Comparison of ENCODE assay signal across 25 cellular contexts in genomic region chr20:41927655-41928054, GRCh38.
"Had no signal": no experiment of that assay in that cellular context is flagged by ENCODE, and none has a peak within 500 bp of the region (broad histone marks: within the 10 kb centered on the region; RNA-seq: fewer than 3 reads in every experiment).

No MANE protein-coding gene starts in this region.

- ATAC-seq: left colon; lower lobe of right lung; natural killer cell; right lobe of liver; stimulated activated naive CD8-positive, alpha-beta T cell treated with anti-CD3 and anti-CD28 coated beads, Interleukin-15, amount 100 ng/mL, for 72 hours had no signal

- H3K4me1 ChIP-seq: left ventricle myocardium inferior, lower lobe of right lung, right lobe of liver, thyroid gland, vagina had no signal

- DNase-seq: cortex of kidney; effector CD4-positive, alpha-beta T cell; esophagus squamous epithelium; hypothalamus; immature natural killer cell; islet precursor cell; kidney glomerular epithelial cell; left colon; left ventricle myocardium inferior; lower lobe of right lung; natural killer cell; right lobe of liver; small intestine; stimulated activated CD4-positive, alpha-beta T cell treated with anti-CD3 and anti-CD28 coated beads, Interleukin-15, amount 100 ng/mL, for 24 hours; stimulated activated CD4-positive, alpha-beta T cell treated with anti-CD3 and anti-CD28 coated beads, Interleukin-4, amount 100 ng/mL, for 1 hour; stimulated activated CD8-positive, alpha-beta memory T cell treated with anti-CD3 and anti-CD28 coated beads, Interleukin-4, amount 100 ng/mL, for 48 hours; stimulated activated naive CD4-positive, alpha-beta T cell; stimulated activated naive CD8-positive, alpha-beta T cell treated with anti-CD3 and anti-CD28 coated beads, Interleukin-15, amount 100 ng/mL, for 72 hours; thyroid gland; trophoblast cell had no signal

- H3K4me1 Mint-ChIP-seq: immature natural killer cell; natural killer cell; neural crest cell; stimulated activated naive CD8-positive, alpha-beta T cell treated with anti-CD3 and anti-CD28 coated beads, Interleukin-15, amount 100 ng/mL, for 72 hours had no signal

- H3K27ac ChIP-seq: epithelial cell of prostate, esophagus squamous epithelium, left ventricle myocardium inferior, lower lobe of right lung, parathyroid adenoma, right lobe of liver, thyroid gland, vagina had no signal

- H3K36me3 ChIP-seq: esophagus squamous epithelium, left ventricle myocardium inferior, lower lobe of right lung, right lobe of liver, thyroid gland, vagina had no signal

- H3K27ac Mint-ChIP-seq: immature natural killer cell; natural killer cell; progenitor cell of endocrine pancreas; stimulated activated naive CD8-positive, alpha-beta T cell treated with anti-CD3 and anti-CD28 coated beads, Interleukin-15, amount 100 ng/mL, for 72 hours had no signal

- H2AFZ ChIP-seq: parathyroid adenoma had no signal

- H3K4me3 Mint-ChIP-seq: immature natural killer cell; natural killer cell; neural crest cell; stimulated activated naive CD8-positive, alpha-beta T cell treated with anti-CD3 and anti-CD28 coated beads, Interleukin-15, amount 100 ng/mL, for 72 hours had no signal

- H3K4me3 ChIP-seq: esophagus squamous epithelium, left ventricle myocardium inferior, lower lobe of right lung, right lobe of liver, thyroid gland, vagina had no signal

- H3K9ac ChIP-seq: parathyroid adenoma had no signal

- H3K36me3 Mint-ChIP-seq: immature natural killer cell, natural killer cell had no signal

- H3K9me3 ChIP-seq: esophagus squamous epithelium, left ventricle myocardium inferior, lower lobe of right lung, right lobe of liver, thyroid gland, vagina had no signal

- H3K27me3 ChIP-seq: right lobe of liver, thyroid gland, vagina had no signal
